ENCODE assay signal across 30 cellular contexts in the genomic region with DNA sequence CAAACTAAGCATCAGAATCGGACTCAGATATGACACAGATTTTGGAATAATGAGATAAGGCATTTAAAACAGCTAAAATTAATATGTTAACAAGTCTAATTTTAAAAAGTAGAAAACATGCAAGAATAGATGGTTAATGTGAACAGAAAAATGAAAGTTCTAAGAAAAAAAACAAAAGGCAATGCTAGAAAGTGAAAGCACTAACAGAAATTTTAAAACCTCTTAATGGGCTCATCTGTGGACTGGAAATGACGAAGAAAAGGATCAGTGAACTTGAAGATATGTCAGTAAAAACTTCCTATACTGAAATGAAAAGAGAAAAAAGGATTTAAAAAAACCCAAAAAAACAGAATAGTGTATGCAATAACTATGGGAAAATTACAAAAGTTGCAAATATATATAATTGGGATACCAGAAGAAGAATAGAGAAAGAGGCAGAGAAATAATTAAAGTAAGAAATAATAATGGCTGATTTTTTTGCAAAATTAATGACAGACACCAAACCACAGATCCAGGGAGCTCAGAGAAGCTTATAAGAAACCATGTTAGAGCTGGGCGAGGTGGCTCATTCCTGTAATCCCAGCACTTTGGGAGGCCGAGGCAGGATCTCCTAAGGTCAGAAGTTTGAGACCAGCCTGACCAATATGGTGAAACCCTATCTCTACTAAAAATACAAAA.
"Had no signal": no experiment of that assay in that cellular context is flagged by ENCODE, and none has a peak within 500 bp of the region (broad histone marks: within the 10 kb centered on the region; RNA-seq: fewer than 3 reads in every experiment).

No MANE protein-coding gene starts in this region.

- H3K27me3 ChIP-seq: ascending aorta, brain microvascular endothelial cell, esophagus squamous epithelium, gastrocnemius medialis, heart left ventricle had no signal

- H3K4me3 ChIP-seq: ascending aorta, esophagus squamous epithelium, gastrocnemius medialis, heart left ventricle had no signal

- H3K4me1 Mint-ChIP-seq: activated B cell treated with CpG ODN at 0.5 μM for 24 hours; activated naive CD4-positive, alpha-beta T cell treated with anti-CD3 and anti-CD28 coated beads, Interleukin-2, amount 10 ng/mL, durations not matched to agents 7 days and 5 days; central memory CD8-positive, alpha-beta T cell had no signal

- H3K27ac Mint-ChIP-seq: activated B cell treated with CpG ODN at 0.5 μM for 24 hours; activated CD8-positive, alpha-beta T cell treated with anti-CD3 and anti-CD28 coated beads for 36 hours; activated naive CD4-positive, alpha-beta T cell treated with anti-CD3 and anti-CD28 coated beads, Interleukin-2, amount 10 ng/mL, durations not matched to agents 7 days and 5 days; activated naive CD4-positive, alpha-beta T cell treated with anti-CD3 and anti-CD28 coated beads, Interleukin-2, amount 50 U/mL, for 72 hours; activated naive CD8-positive, alpha-beta T cell treated with anti-CD3 and anti-CD28 coated beads, Interleukin-2, amount 10 ng/mL, durations not matched to agents 7 days and 5 days; T-helper 17 cell; T-helper 2 cell treated with Interferon-gamma antibody and Interleukin-4, amounts not matched to agents 5 μg/mL and 100 μg/mL, for 36 hours had no signal

- H3K9me3 Mint-ChIP-seq: activated B cell treated with CpG ODN at 0.5 μM for 24 hours; activated CD8-positive, alpha-beta T cell treated with anti-CD3 and anti-CD28 coated beads for 36 hours; activated naive CD4-positive, alpha-beta T cell treated with anti-CD3 and anti-CD28 coated beads, Interleukin-2, amount 10 ng/mL, durations not matched to agents 7 days and 5 days; activated naive CD4-positive, alpha-beta T cell treated with anti-CD3 and anti-CD28 coated beads, Interleukin-2, amount 50 U/mL, for 72 hours; activated naive CD8-positive, alpha-beta T cell treated with anti-CD3 and anti-CD28 coated beads, Interleukin-2, amount 10 ng/mL, durations not matched to agents 7 days and 5 days; central memory CD8-positive, alpha-beta T cell; T-helper 2 cell treated with Interferon-gamma antibody and Interleukin-4, amounts not matched to agents 5 μg/mL and 100 μg/mL, for 36 hours had no signal

- H3K36me3 Mint-ChIP-seq: activated naive CD4-positive, alpha-beta T cell treated with anti-CD3 and anti-CD28 coated beads, Interleukin-2, amount 10 ng/mL, durations not matched to agents 7 days and 5 days; activated naive CD4-positive, alpha-beta T cell treated with anti-CD3 and anti-CD28 coated beads, Interleukin-2, amount 50 U/mL, for 72 hours; activated naive CD8-positive, alpha-beta T cell treated with anti-CD3 and anti-CD28 coated beads, Interleukin-2, amount 10 ng/mL, durations not matched to agents 7 days and 5 days had no signal

- H3K27me3 Mint-ChIP-seq: activated B cell treated with CpG ODN at 0.5 μM for 24 hours; activated naive CD4-positive, alpha-beta T cell treated with anti-CD3 and anti-CD28 coated beads, Interleukin-2, amount 10 ng/mL, durations not matched to agents 7 days and 5 days; activated naive CD8-positive, alpha-beta T cell treated with anti-CD3 and anti-CD28 coated beads, Interleukin-2, amount 10 ng/mL, durations not matched to agents 7 days and 5 days had no signal

- H3K4me1 ChIP-seq: gastrocnemius medialis had no signal

- ATAC-seq: activated CD4-positive, CD25-positive, alpha-beta regulatory T cell treated with anti-CD3 and anti-CD28 coated beads, Interleukin-2, amount 50 U/mL, for 24 hours; activated CD8-positive, alpha-beta T cell treated with anti-CD3 and anti-CD28 coated beads for 36 hours; activated naive CD4-positive, alpha-beta T cell treated with anti-CD3 and anti-CD28 coated beads, Interleukin-2, amount 50 U/mL, for 72 hours; gastrocnemius medialis; heart left ventricle; T-helper 17 cell had no signal

- H3K9me3 ChIP-seq: ascending aorta, esophagus squamous epithelium, gastrocnemius medialis, heart left ventricle had no signal

- H3K36me3 ChIP-seq: ascending aorta, brain microvascular endothelial cell, esophagus squamous epithelium, gastrocnemius medialis, heart left ventricle, WERI-Rb-1 had no signal

- DNase-seq: activated B cell treated with CpG ODN at 0.5 μM for 24 hours; activated CD4-positive, alpha-beta T cell treated with anti-CD3 and anti-CD28 coated beads for 48 hours; activated CD4-positive, alpha-beta T cell treated with anti-CD3 and anti-CD28 coated beads, Interleukin-2, amount 50 U/mL, for 1 hour; activated CD4-positive, alpha-beta T cell treated with anti-CD3 and anti-CD28 coated beads, Interleukin-2, amount 50 U/mL, for 48 hours; activated CD8-positive, alpha-beta memory T cell treated with anti-CD3 and anti-CD28 coated beads for 24 hours; activated CD8-positive, alpha-beta T cell treated with anti-CD3 and anti-CD28 coated beads for 36 hours; activated gamma-delta T cell; activated naive CD4-positive, alpha-beta T cell; activated naive CD4-positive, alpha-beta T cell treated with anti-CD3 and anti-CD28 coated beads, Interleukin-2, amount 10 ng/mL, durations not matched to agents 7 days and 5 days; activated naive CD8-positive, alpha-beta T cell treated with anti-CD3 and anti-CD28 coated beads, Interleukin-2, amount 10 ng/mL, durations not matched to agents 7 days and 5 days; activated T-cell treated with anti-CD3 and anti-CD28 coated beads, Interleukin-2, amount 50 U/mL, for 48 hours; brain microvascular endothelial cell; effector CD8-positive, alpha-beta T cell; esophagus squamous epithelium; foreskin fibroblast; gastrocnemius medialis; glutamatergic neuron; heart left ventricle; hypothalamus; T-helper 17 cell; T1000; WERI-Rb-1 had no signal

- H3K27ac ChIP-seq: brain microvascular endothelial cell, gastrocnemius medialis, heart left ventricle, WERI-Rb-1 had no signal

- FAIRE-seq: bronchial epithelial cell, endometrium, endothelial cell of umbilical vein had no signal

- H3K4me3 Mint-ChIP-seq: activated B cell treated with CpG ODN at 0.5 μM for 24 hours; activated CD8-positive, alpha-beta T cell treated with anti-CD3 and anti-CD28 coated beads for 36 hours; activated naive CD4-positive, alpha-beta T cell treated with anti-CD3 and anti-CD28 coated beads, Interleukin-2, amount 10 ng/mL, durations not matched to agents 7 days and 5 days; activated naive CD8-positive, alpha-beta T cell treated with anti-CD3 and anti-CD28 coated beads, Interleukin-2, amount 10 ng/mL, durations not matched to agents 7 days and 5 days; central memory CD8-positive, alpha-beta T cell; T-helper 17 cell; T-helper 2 cell treated with Interferon-gamma antibody and Interleukin-4, amounts not matched to agents 5 μg/mL and 100 μg/mL, for 36 hours had no signal
